ENCODE assay signal across 8 cellular contexts in genomic region chr22:39316440-39317083, GRCh38. TPM values are rescaled to one million over a fixed set of nuclear protein-coding genes. Genes with fewer than 3 reads are reported as not detected.
DNase-seq lines count a peak whose midpoint lies in the region; ATAC-seq and TF ChIP-seq lines count a peak whose summit lies in the region.

No MANE protein-coding gene starts in this region.

- H3K4me3 Mint-ChIP-seq in activated CD4-positive, alpha-beta memory T cell treated with anti-CD3 and anti-CD28 coated beads for 36 hours = peak overlapping the region; percentile 100

- peak overlapping the region; percentile 99 for H3K27ac Mint-ChIP-seq in activated CD4-positive, alpha-beta memory T cell treated with anti-CD3 and anti-CD28 coated beads for 36 hours

- CTCF ChIA-PET in activated CD4-positive, alpha-beta memory T cell treated with anti-CD3 and anti-CD28 coated beads for 36 hours (lab: Charles Lee) = interaction anchor here (0.7 to 7.0 kb wide), 23 partner anchors 9 to 447 kb away, joined by 3 to 68 read pairs (median 4); partner anchors contain the start of genes ATF4, CBX7 and TAB1

- H3K9me3 Mint-ChIP-seq in activated CD4-positive, alpha-beta memory T cell treated with anti-CD3 and anti-CD28 coated beads for 36 hours = no peaks in the 10 kb centered on the region

- H3K36me3 Mint-ChIP-seq in activated CD4-positive, alpha-beta memory T cell treated with anti-CD3 and anti-CD28 coated beads for 36 hours = peaks cover 73% of the 10 kb centered on the region

- no peaks in the 10 kb centered on the region for H3K9me3 ChIP-seq in ectodermal cell (ENCODE audit: control insufficient read depth, low read length)

- H3K27ac ChIP-seq in ectodermal cell (ENCODE audit: insufficient read depth, low read depth, low read length, poor library complexity, severe bottlenecking) = no peak overlapping the region

- peaks cover 48% of the 10 kb centered on the region for H3K4me1 Mint-ChIP-seq in activated CD4-positive, alpha-beta memory T cell treated with anti-CD3 and anti-CD28 coated beads for 36 hours (ENCODE audit: low read depth)

- peak overlapping the region; percentile 98 for H3K4me3 ChIP-seq in ectodermal cell (ENCODE audit: insufficient read depth, low read depth, low read length)

- peak; percentile 18 for TF ChIP-seq POLR2A in GM15510 (IDR thresholded peaks at IDR 0.05; ENCODE audit: borderline replicate concordance, extremely low read depth, insufficient read length)

- no peaks in the 10 kb centered on the region for H3K27me3 Mint-ChIP-seq in activated CD4-positive, alpha-beta memory T cell treated with anti-CD3 and anti-CD28 coated beads for 36 hours

- WGBS in ectodermal cell, 2 experiments = 71 to 75% methylated on average over 17 of the region's 17 CpGs

- DNase-seq in A172 (ENCODE audit: low spot score) = peak; percentile 78
- DNase-seq in NCI-H748 (lab: John Stamatoyannopoulos, UW; ENCODE audit: unreplicated experiment) = peak; percentile 48
- peak; percentile 87 for DNase-seq in activated CD4-positive, alpha-beta memory T cell treated with anti-CD3 and anti-CD28 coated beads for 36 hours
- DNase-seq in lung microvascular endothelial cell (ENCODE audit: low read depth in 2 of 2) = peak; percentile 95 to 96
- DNase-seq in stimulated activated CD4-positive, alpha-beta T cell treated with anti-CD3 and anti-CD28 coated beads, TNF-alpha, amount 100 ng/mL, for 4 hours (ENCODE audit: low read depth in 3 of 3) = peak; percentile 55 to 63 (median 63)

- H3K4me1 ChIP-seq in ectodermal cell (ENCODE audit: control insufficient read depth, insufficient read depth, low read length) = peaks cover 28% of the 10 kb centered on the region

- H3K27me3 ChIP-seq in ectodermal cell (ENCODE audit: control insufficient read depth, insufficient read depth, low read length, poor library complexity, severe bottlenecking) = no peaks in the 10 kb centered on the region

- POLR2A ChIA-PET in activated CD4-positive, alpha-beta memory T cell treated with anti-CD3 and anti-CD28 coated beads for 36 hours (lab: Charles Lee) = interaction anchor here (0.6 to 5.3 kb wide), 15 partner anchors 10 to 1472 kb away, joined by 3 to 51 read pairs (median 3); partner anchors contain the start of genes ATF4, CBX6, CBX7 and RPS19BP1

- no peak for ATAC-seq in HG03520 (IDR thresholded peaks at IDR 0.05; ENCODE audit: unreplicated experiment)

- intact Hi-C loops in activated CD4-positive, alpha-beta memory T cell treated with anti-CD3 and anti-CD28 coated beads for 36 hours (cut with micrococcal nuclease) = loop anchor here (1.0 to 10.0 kb wide), 7 partner anchors 71 to 609 kb away; partner anchors contain the start of genes APOBEC3C, GRAP2, GTPBP1 and SUN2

- H3K36me3 ChIP-seq in ectodermal cell (ENCODE audit: control insufficient read depth, insufficient read depth, low read length) = peaks cover 67% of the 10 kb centered on the region

RNA-seq across cellular contexts. Expression of gene RPL3, which starts 2.9 kb away (rescaled TPM):
- total RNA-seq in A172 (2014; rRNA removed; shearing (Covaris generic)) = 867 and 969 TPM in 2 replicates
- total RNA-seq in activated CD4-positive, alpha-beta memory T cell treated with anti-CD3 and anti-CD28 coated beads for 36 hours = 1,000 to 10,000 TPM; 2,986 to 3,013 TPM
- polyA plus RNA-seq in ectodermal cell (2013, experiment 1 of 4) = 3,399 TPM
- polyA plus RNA-seq in ectodermal cell (2013, experiment 2 of 4) = 3,309 TPM
- polyA plus RNA-seq in ectodermal cell (2013, experiment 3 of 4) = 3,318 TPM
- polyA plus RNA-seq in ectodermal cell (2013, experiment 4 of 4) = 3,633 TPM
- total RNA-seq in lung microvascular endothelial cell = 2,451 and 3,005 TPM in 2 replicates

RNA-seq across cellular contexts. Expression of gene SYNGR1, which starts 33.2 kb away (rescaled TPM):
- total RNA-seq in A172 (2014; rRNA removed; shearing (Covaris generic)) = 2.4 and 2.9 TPM in 2 replicates
- not detected for total RNA-seq in activated CD4-positive, alpha-beta memory T cell treated with anti-CD3 and anti-CD28 coated beads for 36 hours
- polyA plus RNA-seq in ectodermal cell (2013, experiment 1 of 4) = 33.4 TPM
- 31.1 TPM for polyA plus RNA-seq in ectodermal cell (2013, experiment 2 of 4)
- 30.1 TPM for polyA plus RNA-seq in ectodermal cell (2013, experiment 3 of 4)
- polyA plus RNA-seq in ectodermal cell (2013, experiment 4 of 4) = 32.9 TPM
- under 0.01 and 0.44 TPM in 2 replicates for total RNA-seq in lung microvascular endothelial cell
